ENCODE assay signal across 27 cellular contexts in genomic region chr1:110200190-110200589, GRCh38. TPM values are rescaled to one million over a fixed set of nuclear protein-coding genes. Genes with fewer than 3 reads are reported as not detected.
"Had no signal": no experiment of that assay in that cellular context is flagged by ENCODE, and none has a peak within 500 bp of the region (broad histone marks: within the 10 kb centered on the region; RNA-seq: fewer than 3 reads in every experiment).

No MANE protein-coding gene starts in this region.

- H3K27me3 Mint-ChIP-seq: activated CD4-positive, alpha-beta T cell treated with anti-CD3 and anti-CD28 coated beads, Interleukin-2, amount 10 ng/mL, durations not matched to agents 24 days and 14 days; activated CD8-positive, alpha-beta T cell treated with anti-CD3 and anti-CD28 coated beads for 36 hours; activated T-cell treated with anti-CD3 and anti-CD28 coated beads, Interleukin-2, amount 50 U/mL, for 24 hours had no signal

- ATAC-seq: activated CD8-positive, alpha-beta T cell treated with anti-CD3 and anti-CD28 coated beads for 36 hours; activated naive CD4-positive, alpha-beta T cell treated with anti-CD3 and anti-CD28 coated beads, Interleukin-2, amount 50 U/mL, for 72 hours; Panc1 had no signal

- H3K27ac Mint-ChIP-seq: activated CD4-positive, alpha-beta T cell treated with anti-CD3 and anti-CD28 coated beads, Interleukin-2, amount 10 ng/mL, durations not matched to agents 24 days and 14 days; activated CD8-positive, alpha-beta T cell treated with anti-CD3 and anti-CD28 coated beads for 36 hours; activated naive CD4-positive, alpha-beta T cell treated with anti-CD3 and anti-CD28 coated beads for 36 hours; activated naive CD4-positive, alpha-beta T cell treated with anti-CD3 and anti-CD28 coated beads, Interleukin-2, amount 50 U/mL, for 72 hours; activated T-cell treated with anti-CD3 and anti-CD28 coated beads, Interleukin-2, amount 50 U/mL, for 24 hours; activated T-helper 1 cell treated with anti-CD3 and anti-CD28 coated beads, Interleukin-12 subunit alpha, Interleukin-12 subunit beta, Interleukin-2, Interleukin-4 antibody, amounts not matched to agents 30 ng/mL and 10 ng/mL and 1 ng/mL, durations not matched to agents 14 hours and 24 hours and 36 hours had no signal

- H3K36me3 ChIP-seq: adrenal gland, brain microvascular endothelial cell, SJCRH30, WERI-Rb-1 had no signal

- H3K36me3 Mint-ChIP-seq: activated naive CD4-positive, alpha-beta T cell treated with anti-CD3 and anti-CD28 coated beads, Interleukin-2, amount 50 U/mL, for 72 hours had no signal

- H3K9me3 Mint-ChIP-seq: activated CD4-positive, alpha-beta T cell treated with anti-CD3 and anti-CD28 coated beads, Interleukin-2, amount 10 ng/mL, durations not matched to agents 24 days and 14 days; activated CD8-positive, alpha-beta T cell treated with anti-CD3 and anti-CD28 coated beads for 36 hours; activated naive CD4-positive, alpha-beta T cell treated with anti-CD3 and anti-CD28 coated beads for 36 hours; activated naive CD4-positive, alpha-beta T cell treated with anti-CD3 and anti-CD28 coated beads, Interleukin-2, amount 50 U/mL, for 72 hours; activated T-cell treated with anti-CD3 and anti-CD28 coated beads, Interleukin-2, amount 50 U/mL, for 24 hours; activated T-helper 1 cell treated with anti-CD3 and anti-CD28 coated beads, Interleukin-12 subunit alpha, Interleukin-12 subunit beta, Interleukin-2, Interleukin-4 antibody, amounts not matched to agents 30 ng/mL and 10 ng/mL and 1 ng/mL, durations not matched to agents 14 hours and 24 hours and 36 hours had no signal

- H3K27me3 ChIP-seq: adrenal gland, brain microvascular endothelial cell, SJCRH30 had no signal

- H3K27ac ChIP-seq: adrenal gland, brain microvascular endothelial cell, SJCRH30, SK-N-MC, WERI-Rb-1 had no signal

- H3K9me3 ChIP-seq: adrenal gland, SJCRH30 had no signal

- H3K4me1 ChIP-seq: SJCRH30 had no signal

- DNase-seq: activated CD4-positive, alpha-beta T cell treated with anti-CD3 and anti-CD28 coated beads for 1 hour; activated CD4-positive, alpha-beta T cell treated with anti-CD3 and anti-CD28 coated beads, Interleukin-2, amount 10 ng/mL, durations not matched to agents 24 days and 14 days; activated CD4-positive, alpha-beta T cell treated with anti-CD3 and anti-CD28 coated beads, Interleukin-2, amount 50 U/mL, for 4 hours; activated CD4-positive, CD25-positive, alpha-beta regulatory T cell; activated CD8-positive, alpha-beta T cell treated with anti-CD3 and anti-CD28 coated beads for 36 hours; activated gamma-delta T cell treated with Interleukin-2 at 50 U/mL for 16 hours; activated naive CD4-positive, alpha-beta T cell treated with anti-CD3 and anti-CD28 coated beads for 36 hours; activated T-cell treated with anti-CD3 and anti-CD28 coated beads, Interleukin-2, amount 50 U/mL, for 24 hours; adrenal gland; brain microvascular endothelial cell; central memory CD4-positive, alpha-beta T cell; NCI-H1092 treated with DMSO at 0.1 percent for 48 hours; NCI-H187 treated with DMSO at 0.1 percent for 48 hours; NCI-H2081; NCI-H2171; NCI-H510A; NCI-H526; NCI-H774; SHP77; SJCRH30; T1000; WERI-Rb-1 had no signal

- H3K4me3 ChIP-seq: adrenal gland, SJCRH30, SK-N-MC had no signal

- H3K4me3 Mint-ChIP-seq: activated CD4-positive, alpha-beta T cell treated with anti-CD3 and anti-CD28 coated beads, Interleukin-2, amount 10 ng/mL, durations not matched to agents 24 days and 14 days; activated CD8-positive, alpha-beta T cell treated with anti-CD3 and anti-CD28 coated beads for 36 hours; activated naive CD4-positive, alpha-beta T cell treated with anti-CD3 and anti-CD28 coated beads for 36 hours; activated T-cell treated with anti-CD3 and anti-CD28 coated beads, Interleukin-2, amount 50 U/mL, for 24 hours; activated T-helper 1 cell treated with anti-CD3 and anti-CD28 coated beads, Interleukin-12 subunit alpha, Interleukin-12 subunit beta, Interleukin-2, Interleukin-4 antibody, amounts not matched to agents 30 ng/mL and 10 ng/mL and 1 ng/mL, durations not matched to agents 14 hours and 24 hours and 36 hours had no signal

RNA-seq across cellular contexts. Expression of gene SLC6A17, which starts 49.9 kb away (rescaled TPM):
- total RNA-seq: SJCRH30; T-helper 1 cell treated with Interleukin-12 subunit alpha and Interleukin-12 subunit beta and Interleukin-4 antibody, amounts not matched to agents 30 ng/mL and 1 ng/mL, for 36 hours had no signal
